ENCODE assay signal across 21 cellular contexts in genomic region chr5:119402081-119402480, GRCh38. TPM values are rescaled to one million over a fixed set of nuclear protein-coding genes. Genes with fewer than 3 reads are reported as not detected.
DNase-seq lines count a peak whose midpoint lies in the region; ATAC-seq and TF ChIP-seq lines count a peak whose summit lies in the region.
"Had no signal": no experiment of that assay in that cellular context is flagged by ENCODE, and none has a peak within 500 bp of the region (broad histone marks: within the 10 kb centered on the region; RNA-seq: fewer than 3 reads in every experiment).

No MANE protein-coding gene starts in this region.

- H3K36me3 Mint-ChIP-seq in activated naive CD8-positive, alpha-beta T cell, result peaks cover 4% of the 10 kb centered on the region
- H3K36me3 Mint-ChIP-seq in activated naive CD8-positive, alpha-beta T cell treated with anti-CD3 and anti-CD28 coated beads for 36 hours, result peaks cover 25% of the 10 kb centered on the region
- peaks cover 2 to 12% of the 10 kb centered on the region in 2 donors for H3K36me3 Mint-ChIP-seq in stimulated activated naive B cell treated with anti-CD40 and anti-IgM and Interleukin-4, amounts not matched to agents 10 μg/mL and 1 μg/mL and 100 μg/mL, for 72 hours
- H3K36me3 Mint-ChIP-seq: mesothelial cell of epicardium had no signal

- H3K9me2 ChIP-seq in OCI-LY7 (ENCODE audit: insufficient read depth, low read length), result no peaks in the 10 kb centered on the region

- no peak for TF ChIP-seq CTCF in OCI-LY7 (conservative IDR thresholded peaks at IDR 0.05; ENCODE audit: low read length)

- DNase-seq in activated naive CD8-positive, alpha-beta T cell treated with anti-CD3 and anti-CD28 coated beads for 36 hours, result no peak
- no peak for DNase-seq in OCI-LY7 (ENCODE audit: low spot score)
- DNase-seq in iPS-NIHi7 (ENCODE audit: extremely low spot score), result peak; percentile 35
- DNase-seq in stimulated activated naive B cell treated with anti-CD40 and anti-IgM and Interleukin-4, amounts not matched to agents 10 μg/mL and 1 μg/mL and 100 μg/mL, for 72 hours, result no peak
- no peak for DNase-seq in NCI-H1048 (lab: John Stamatoyannopoulos, UW)
- no peak for DNase-seq in NCI-H2107 (lab: John Stamatoyannopoulos, UW)
- DNase-seq: activated CD4-positive, alpha-beta T cell treated with anti-CD3 and anti-CD28 coated beads, Interleukin-2, amount 50 U/mL, for 4 hours; GF-D8; left cardiac atrium; MM.1S; NCI-H146; NCI-H2171 treated with DMSO at 0.1 percent for 48 hours; OCI-M1; SHP77; stimulated activated CD4-positive, alpha-beta T cell treated with anti-CD3 and anti-CD28 coated beads, Interleukin-4, amount 100 ng/mL, for 1 hour had no signal

- no peaks in the 10 kb centered on the region for H3K9me3 Mint-ChIP-seq in activated naive CD8-positive, alpha-beta T cell (ENCODE audit: low read depth)
- peaks cover 1% of the 10 kb centered on the region for H3K9me3 Mint-ChIP-seq in activated naive CD8-positive, alpha-beta T cell treated with anti-CD3 and anti-CD28 coated beads for 36 hours
- no peaks in the 10 kb centered on the region for H3K9me3 Mint-ChIP-seq in stimulated activated naive B cell treated with anti-CD40 and anti-IgM and Interleukin-4, amounts not matched to agents 10 μg/mL and 1 μg/mL and 100 μg/mL, for 72 hours
- H3K9me3 Mint-ChIP-seq: mesothelial cell of epicardium had no signal

- POLR2A ChIA-PET in OCI-LY7 (lab: Charles Lee), result interaction anchor here (0.6 to 2.0 kb wide), 13 partner anchors 9 to 1152 kb away, joined by 3 to 9 read pairs (median 5); no protein-coding TSS in a partner anchor

- H3K79me2 ChIP-seq in OCI-LY7 (ENCODE audit: insufficient read depth, low read depth, low read length), result no peaks in the 10 kb centered on the region

- H2AFZ ChIP-seq in OCI-LY7 (ENCODE audit: low read length), result 0 out of 2 replicates have a peak overlapping the region, but pooled peaks have one; percentile 10

- intact Hi-C loops in OCI-LY7 (cut with micrococcal nuclease; ENCODE audit: unreplicated experiment), result no loop called here

- H3K4me3 ChIP-seq in OCI-LY7 (ENCODE audit: low read depth, low read length, poor library complexity, severe bottlenecking), result no peak overlapping the region
- H3K4me3 ChIP-seq: ascending aorta, BLaER1, skin epidermis had no signal

- H3K9me3 ChIP-seq in OCI-LY7 (ENCODE audit: low read length), result no peaks in the 10 kb centered on the region
- H3K9me3 ChIP-seq: ascending aorta, BLaER1 had no signal

- H3K27ac Mint-ChIP-seq in activated naive CD8-positive, alpha-beta T cell, result peak overlapping the region; percentile 68
- H3K27ac Mint-ChIP-seq in activated naive CD8-positive, alpha-beta T cell treated with anti-CD3 and anti-CD28 coated beads for 36 hours, result no peak overlapping the region
- peak overlapping the region; percentile 81 for H3K27ac Mint-ChIP-seq in stimulated activated naive B cell treated with anti-CD40 and anti-IgM and Interleukin-4, amounts not matched to agents 10 μg/mL and 1 μg/mL and 100 μg/mL, for 72 hours
- H3K27ac Mint-ChIP-seq: mesothelial cell of epicardium had no signal

- peaks cover 55% of the 10 kb centered on the region for H3K4me1 Mint-ChIP-seq in activated naive CD8-positive, alpha-beta T cell (ENCODE audit: low read depth)
- peaks cover 54% of the 10 kb centered on the region for H3K4me1 Mint-ChIP-seq in activated naive CD8-positive, alpha-beta T cell treated with anti-CD3 and anti-CD28 coated beads for 36 hours
- H3K4me1 Mint-ChIP-seq in stimulated activated naive B cell treated with anti-CD40 and anti-IgM and Interleukin-4, amounts not matched to agents 10 μg/mL and 1 μg/mL and 100 μg/mL, for 72 hours, result peaks cover 40 to 76% of the 10 kb centered on the region in 2 donors

- no peaks in the 10 kb centered on the region for H3K36me3 ChIP-seq in OCI-LY7 (ENCODE audit: insufficient read depth, low read length)
- H3K36me3 ChIP-seq: ascending aorta, BLaER1 had no signal

- H3K4me3 Mint-ChIP-seq in activated naive CD8-positive, alpha-beta T cell, result no peak overlapping the region
- no peak overlapping the region for H3K4me3 Mint-ChIP-seq in activated naive CD8-positive, alpha-beta T cell treated with anti-CD3 and anti-CD28 coated beads for 36 hours
- H3K4me3 Mint-ChIP-seq in stimulated activated naive B cell treated with anti-CD40 and anti-IgM and Interleukin-4, amounts not matched to agents 10 μg/mL and 1 μg/mL and 100 μg/mL, for 72 hours, result no peak overlapping the region
- H3K4me3 Mint-ChIP-seq: mesothelial cell of epicardium had no signal

- no peaks in the 10 kb centered on the region for H4K20me1 ChIP-seq in OCI-LY7 (ENCODE audit: insufficient read depth, low read length)
- H4K20me1 ChIP-seq: BLaER1 had no signal

- no peak overlapping the region for H3K27ac ChIP-seq in OCI-LY7 (ENCODE audit: low read depth, low read length, poor library complexity, severe bottlenecking)
- H3K27ac ChIP-seq: ascending aorta, BLaER1, skin epidermis had no signal

- no TSS peak for BruUV-seq in OCI-LY7 (replicated peaks; lab: Mats Ljungman, UMichigan)

- H3K4me1 ChIP-seq in OCI-LY7 (ENCODE audit: insufficient read depth, low read length, poor library complexity, severe bottlenecking), result peaks cover 53% of the 10 kb centered on the region

- H3K4me2 ChIP-seq in OCI-LY7 (ENCODE audit: low read length), result no peak overlapping the region
- H3K4me2 ChIP-seq: BLaER1 had no signal

- CTCF ChIA-PET in OCI-LY7 (lab: Charles Lee; ENCODE audit: unreplicated experiment), result no interaction called here

- H3K27me3 Mint-ChIP-seq in activated naive CD8-positive, alpha-beta T cell, result no peaks in the 10 kb centered on the region
- no peaks in the 10 kb centered on the region for H3K27me3 Mint-ChIP-seq in activated naive CD8-positive, alpha-beta T cell treated with anti-CD3 and anti-CD28 coated beads for 36 hours
- H3K27me3 Mint-ChIP-seq in stimulated activated naive B cell treated with anti-CD40 and anti-IgM and Interleukin-4, amounts not matched to agents 10 μg/mL and 1 μg/mL and 100 μg/mL, for 72 hours, result no peaks in the 10 kb centered on the region

- no peak for ATAC-seq in stimulated activated naive B cell treated with anti-CD40 and anti-IgM and Interleukin-4, amounts not matched to agents 10 μg/mL and 1 μg/mL and 100 μg/mL, for 72 hours (replicated peaks)
- no peak for ATAC-seq in HG03045 (IDR thresholded peaks at IDR 0.05; ENCODE audit: unreplicated experiment)
- ATAC-seq: left cardiac atrium had no signal

RNA-seq across cellular contexts. Expression of gene TNFAIP8, which starts 46.3 kb away (rescaled TPM):
- 100 to 1,000 TPM; 176 to 178 TPM for total RNA-seq in activated naive CD8-positive, alpha-beta T cell treated with anti-CD3 and anti-CD28 coated beads for 36 hours
- 92.9 and 95.1 TPM in 2 replicates for total RNA-seq in OCI-LY7 (2014; rRNA removed; shearing (Covaris generic))
- total RNA-seq in OCI-LY7 (2022), result 75.4 and 94.5 TPM in 2 replicates

RNA-seq across cellular contexts. Expression of gene HSD17B4, which starts 50.2 kb away (rescaled TPM):
- total RNA-seq in activated naive CD8-positive, alpha-beta T cell treated with anti-CD3 and anti-CD28 coated beads for 36 hours, result 10 to 100 TPM; 68.3 to 74.2 TPM
- total RNA-seq in OCI-LY7 (2014; rRNA removed; shearing (Covaris generic)), result 55.4 and 81.4 TPM in 2 replicates
- 99.9 and 145 TPM in 2 replicates for total RNA-seq in OCI-LY7 (2022)
